In genomic region chr2:43269706-43270105, GRCh38 we compare ENCODE assay signal across 10 cellular contexts. TPM values are rescaled to one million over a fixed set of nuclear protein-coding genes. Genes with fewer than 3 reads are reported as not detected.
DNase-seq lines count a peak whose midpoint lies in the region; ATAC-seq and TF ChIP-seq lines count a peak whose summit lies in the region.
"Had no signal": no experiment of that assay in that cellular context is flagged by ENCODE, and none has a peak within 500 bp of the region (broad histone marks: within the 10 kb centered on the region; RNA-seq: fewer than 3 reads in every experiment).

No MANE protein-coding gene starts in this region.

- H3K27me3 ChIP-seq in mesenchymal stem cell (ENCODE audit: control insufficient read depth in 1 of 2, insufficient read depth in 1 of 2, low read length in 2 of 2) = no peaks in the 10 kb centered on the region
- H3K27me3 ChIP-seq: BLaER1 had no signal

- peak; percentile 14 for DNase-seq in activated CD8-positive, alpha-beta T cell treated with anti-CD3 and anti-CD28 coated beads for 36 hours
- no peak for DNase-seq in activated CD8-positive, alpha-beta T cell treated with anti-CD3 and anti-CD28 coated beads, Interleukin-2, amount 10 ng/mL, durations not matched to agents 7 days and 5 days
- peak; percentile 91 to 93 for DNase-seq in cardiac fibroblast (ENCODE audit: low read depth in 2 of 2)
- DNase-seq in mesenchymal stem cell = peak; percentile 91
- DNase-seq in type B pancreatic cell (ENCODE audit: extremely low spot score, unreplicated experiment) = no peak
- DNase-seq in NCI-H748 (lab: John Stamatoyannopoulos, UW; ENCODE audit: unreplicated experiment) = no peak
- DNase-seq: NCI-H2081 had no signal

- no peak overlapping the region for H2BK5ac ChIP-seq in mesenchymal stem cell (ENCODE audit: low read depth, low read length, poor library complexity, severe bottlenecking)

- H2BK120ac ChIP-seq in mesenchymal stem cell (ENCODE audit: low read depth, low read length) = peak overlapping the region; percentile 77

- peaks cover 17% of the 10 kb centered on the region for H3K4me1 Mint-ChIP-seq in activated CD8-positive, alpha-beta T cell treated with anti-CD3 and anti-CD28 coated beads for 36 hours (ENCODE audit: low read depth)
- peaks cover 2% of the 10 kb centered on the region for H3K4me1 Mint-ChIP-seq in activated CD8-positive, alpha-beta T cell treated with anti-CD3 and anti-CD28 coated beads, Interleukin-2, amount 10 ng/mL, durations not matched to agents 7 days and 5 days (ENCODE audit: low read depth)
- peaks cover 68% of the 10 kb centered on the region for H3K4me1 Mint-ChIP-seq in type B pancreatic cell (ENCODE audit: unreplicated experiment)

- peak overlapping the region; percentile 44 for H2AK5ac ChIP-seq in mesenchymal stem cell (ENCODE audit: low read length, severe bottlenecking)

- H3K9me3 Mint-ChIP-seq in activated CD8-positive, alpha-beta T cell treated with anti-CD3 and anti-CD28 coated beads for 36 hours = no peaks in the 10 kb centered on the region
- no peaks in the 10 kb centered on the region for H3K9me3 Mint-ChIP-seq in activated CD8-positive, alpha-beta T cell treated with anti-CD3 and anti-CD28 coated beads, Interleukin-2, amount 10 ng/mL, durations not matched to agents 7 days and 5 days (ENCODE audit: insufficient read depth)
- H3K9me3 Mint-ChIP-seq in type B pancreatic cell = no peaks in the 10 kb centered on the region

- peak overlapping the region; percentile 43 for H4K91ac ChIP-seq in mesenchymal stem cell (ENCODE audit: low read length)

- no peak overlapping the region for H3K4me2 ChIP-seq in mesenchymal stem cell (ENCODE audit: low read length, poor library complexity, severe bottlenecking)
- H3K4me2 ChIP-seq: BLaER1 had no signal

- no peaks in the 10 kb centered on the region for H3K79me1 ChIP-seq in mesenchymal stem cell (replicated peaks; ENCODE audit: low read length, poor library complexity, severe bottlenecking)

- H3K27ac Mint-ChIP-seq in activated CD8-positive, alpha-beta T cell treated with anti-CD3 and anti-CD28 coated beads for 36 hours = peak overlapping the region; percentile 22
- H3K27ac Mint-ChIP-seq in activated CD8-positive, alpha-beta T cell treated with anti-CD3 and anti-CD28 coated beads, Interleukin-2, amount 10 ng/mL, durations not matched to agents 7 days and 5 days = no peak overlapping the region
- H3K27ac Mint-ChIP-seq in type B pancreatic cell = peak overlapping the region; percentile 76

- H3K4me3 ChIP-seq in cardiac fibroblast (replicated peaks in 1 of 2; ENCODE audit: low read depth in 2 of 2, low read length in 2 of 2) = no peak overlapping the region
- H3K4me3 ChIP-seq in mesenchymal stem cell (ENCODE audit: insufficient read depth in 1 of 2, low read depth in 1 of 2, low read length in 2 of 2) = peak overlapping the region in 1 of 2 experiments; percentile 52
- H3K4me3 ChIP-seq: BLaER1 had no signal

- no peak for ATAC-seq in activated CD8-positive, alpha-beta T cell treated with anti-CD3 and anti-CD28 coated beads for 36 hours
- ATAC-seq in activated CD8-positive, alpha-beta T cell treated with anti-CD3 and anti-CD28 coated beads, Interleukin-2, amount 10 ng/mL, durations not matched to agents 7 days and 5 days = no peak
- no peak for ATAC-seq in HG03039 (IDR thresholded peaks at IDR 0.05; ENCODE audit: unreplicated experiment)
- ATAC-seq in HG03108 (IDR thresholded peaks at IDR 0.05; ENCODE audit: unreplicated experiment) = no peak

- peak overlapping the region; percentile 28 for H3K27ac ChIP-seq in mesenchymal stem cell (ENCODE audit: low read length, poor library complexity, severe bottlenecking)
- H3K27ac ChIP-seq: BLaER1 had no signal

- H3K4me1 ChIP-seq in mesenchymal stem cell (ENCODE audit: control insufficient read depth, insufficient read depth, low read depth, low read length) = peaks cover 28% of the 10 kb centered on the region
- H3K4me1 ChIP-seq: BLaER1 had no signal

- CTCF ChIA-PET in activated CD8-positive, alpha-beta T cell treated with anti-CD3 and anti-CD28 coated beads for 36 hours (lab: Charles Lee) = interaction anchor here (0.5 to 0.8 kb wide), 2 partner anchors 13 to 118 kb away, joined by 3 read pairs; no protein-coding TSS in a partner anchor
- CTCF ChIA-PET in activated CD8-positive, alpha-beta T cell treated with anti-CD3 and anti-CD28 coated beads, Interleukin-2, amount 10 ng/mL, durations not matched to agents 7 days and 5 days (lab: Charles Lee) = interaction anchor here (1.2 kb wide), 1 partner anchor 49 kb away, joined by 3 read pairs; no protein-coding TSS in a partner anchor

- no peak overlapping the region for H3K14ac ChIP-seq in mesenchymal stem cell (ENCODE audit: low read length in 2 of 2)

- 0% methylated on average over 2 of the region's 3 CpGs for WGBS in mesenchymal stem cell

- peaks cover 0 to 14% of the 10 kb centered on the region in 2 experiments for H3K36me3 ChIP-seq in mesenchymal stem cell (ENCODE audit: control insufficient read depth in 1 of 2, insufficient read depth in 2 of 2, low read depth in 1 of 2, low read length in 2 of 2)

- H3K9me3 ChIP-seq in mesenchymal stem cell (ENCODE audit: control insufficient read depth, low read length) = no peaks in the 10 kb centered on the region
- H3K9me3 ChIP-seq: BLaER1 had no signal

- no peak overlapping the region for H2BK15ac ChIP-seq in mesenchymal stem cell (ENCODE audit: low read depth, poor library complexity, severe bottlenecking)

- peak overlapping the region; percentile 56 to 74 for H3K18ac ChIP-seq in mesenchymal stem cell (ENCODE audit: low read depth in 1 of 2, low read length in 2 of 2)

- peaks cover 7% of the 10 kb centered on the region for H3K36me3 Mint-ChIP-seq in activated CD8-positive, alpha-beta T cell treated with anti-CD3 and anti-CD28 coated beads for 36 hours (ENCODE audit: low read depth)
- no peaks in the 10 kb centered on the region for H3K36me3 Mint-ChIP-seq in activated CD8-positive, alpha-beta T cell treated with anti-CD3 and anti-CD28 coated beads, Interleukin-2, amount 10 ng/mL, durations not matched to agents 7 days and 5 days (ENCODE audit: low read depth)
- H3K36me3 Mint-ChIP-seq in type B pancreatic cell = peaks cover 19% of the 10 kb centered on the region

- H3K9ac ChIP-seq in mesenchymal stem cell (ENCODE audit: low read length) = peak overlapping the region; percentile 85
- H3K9ac ChIP-seq: BLaER1 had no signal

- H2AFZ ChIP-seq in mesenchymal stem cell (ENCODE audit: low read depth, low read length) = no peak overlapping the region

- peak overlapping the region; percentile 45 for H4K8ac ChIP-seq in mesenchymal stem cell (ENCODE audit: low read length)

- intact Hi-C loops in activated CD8-positive, alpha-beta T cell treated with anti-CD3 and anti-CD28 coated beads for 36 hours (cut with micrococcal nuclease) = no loop called here

- no peaks in the 10 kb centered on the region for H3K27me3 Mint-ChIP-seq in activated CD8-positive, alpha-beta T cell treated with anti-CD3 and anti-CD28 coated beads for 36 hours
- no peaks in the 10 kb centered on the region for H3K27me3 Mint-ChIP-seq in activated CD8-positive, alpha-beta T cell treated with anti-CD3 and anti-CD28 coated beads, Interleukin-2, amount 10 ng/mL, durations not matched to agents 7 days and 5 days (ENCODE audit: low read depth)
- no peaks in the 10 kb centered on the region for H3K27me3 Mint-ChIP-seq in type B pancreatic cell

- POLR2A ChIA-PET in activated CD8-positive, alpha-beta T cell treated with anti-CD3 and anti-CD28 coated beads for 36 hours (lab: Charles Lee) = no interaction called here
- POLR2A ChIA-PET in activated CD8-positive, alpha-beta T cell treated with anti-CD3 and anti-CD28 coated beads, Interleukin-2, amount 10 ng/mL, durations not matched to agents 7 days and 5 days (lab: Charles Lee) = no interaction called here

- no peak overlapping the region for H3K23ac ChIP-seq in mesenchymal stem cell (ENCODE audit: low read length in 2 of 2)

- peak overlapping the region; percentile 35 to 62 for H3K4ac ChIP-seq in mesenchymal stem cell (ENCODE audit: low read depth in 1 of 2, low read length in 2 of 2)

- peak overlapping the region in 1 of 2 experiments; percentile 98 for H2BK12ac ChIP-seq in mesenchymal stem cell (ENCODE audit: low read length in 2 of 2)

- no peak for TF ChIP-seq CTCF in activated CD8-positive, alpha-beta T cell treated with anti-CD3 and anti-CD28 coated beads for 36 hours (IDR thresholded peaks at IDR 0.05)
- TF ChIP-seq CTCF in cardiac fibroblast (IDR thresholded peaks at IDR 0.05; ENCODE audit: low read depth, low read length) (no peak), type B pancreatic cell (conservative IDR thresholded peaks at IDR 0.05) (no peak)

- no peak overlapping the region for H3K4me3 Mint-ChIP-seq in activated CD8-positive, alpha-beta T cell treated with anti-CD3 and anti-CD28 coated beads for 36 hours
- no peak overlapping the region for H3K4me3 Mint-ChIP-seq in activated CD8-positive, alpha-beta T cell treated with anti-CD3 and anti-CD28 coated beads, Interleukin-2, amount 10 ng/mL, durations not matched to agents 7 days and 5 days
- H3K4me3 Mint-ChIP-seq in type B pancreatic cell = peak overlapping the region; percentile 58

RNA-seq across cellular contexts. Expression of gene ZFP36L2, which starts 43.3 kb away (rescaled TPM):
- 100 to 1,000 TPM; 102 to 106 TPM for total RNA-seq in activated CD8-positive, alpha-beta T cell treated with anti-CD3 and anti-CD28 coated beads for 36 hours
- total RNA-seq in activated CD8-positive, alpha-beta T cell treated with anti-CD3 and anti-CD28 coated beads, Interleukin-2, amount 10 ng/mL, durations not matched to agents 7 days and 5 days = 100 to 1,000 TPM; 166 TPM
- polyA plus RNA-seq in mesenchymal stem cell (2013, experiment 1 of 2) = 88.2 TPM
- 85.9 TPM for polyA plus RNA-seq in mesenchymal stem cell (2013, experiment 2 of 2)
- 198 and 437 TPM in 2 replicates for total RNA-seq in type B pancreatic cell (ENCODE audit: low replicate concordance)

Comparison
In these comparisons a context has a peak if more than half of its experiments do, and no peak if none do; other contexts are left out.
1. DNase-seq: peak in activated CD8-positive, alpha-beta T cell treated with anti-CD3 and anti-CD28 coated beads for 36 hours (single experiment), cardiac fibroblast (2 of 2) and mesenchymal stem cell (single experiment); none in activated CD8-positive, alpha-beta T cell treated with anti-CD3 and anti-CD28 coated beads, Interleukin-2, amount 10 ng/mL, durations not matched to agents 7 days and 5 days (single experiment), type B pancreatic cell (single experiment) and NCI-H748 (single experiment).